Comparison of ENCODE assay signal across 8 cellular contexts in the genomic region with DNA sequence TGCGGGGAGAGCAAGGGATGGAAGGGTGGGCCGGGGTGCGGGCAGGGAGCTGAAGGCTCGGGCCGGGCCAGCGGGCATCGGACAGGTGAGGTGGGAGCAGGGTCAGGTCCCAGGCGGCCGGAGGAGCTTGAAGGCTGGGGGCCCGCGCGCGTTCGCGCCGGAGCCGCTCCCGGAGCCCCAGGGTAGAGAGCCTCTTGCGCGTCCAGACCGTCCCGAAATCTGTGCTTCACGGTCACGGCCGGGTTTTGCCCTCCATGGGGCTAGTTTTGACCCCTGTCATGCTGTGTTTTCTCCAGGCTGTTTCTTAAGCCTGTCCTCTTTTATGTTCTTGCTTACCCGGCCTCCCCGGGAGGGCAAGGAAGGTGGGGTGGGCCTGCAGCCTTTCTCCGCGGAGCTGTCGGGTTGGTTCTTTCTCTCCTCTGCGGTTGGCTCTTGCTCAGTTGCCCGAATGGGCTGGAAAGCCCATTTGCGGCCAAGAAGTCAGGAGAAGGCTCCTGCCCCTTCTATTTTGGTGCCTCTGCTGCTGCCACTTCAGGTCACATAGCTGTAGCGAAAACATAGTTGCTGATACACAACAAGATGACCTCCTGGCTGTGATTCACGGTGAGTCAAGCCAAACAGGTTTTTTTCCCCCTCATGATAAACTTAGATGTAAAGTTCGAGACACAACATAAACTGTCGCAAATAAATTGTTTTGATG. TPM values are rescaled to one million over a fixed set of nuclear protein-coding genes. Genes with fewer than 3 reads are reported as not detected.
DNase-seq lines count a peak whose midpoint lies in the region; ATAC-seq lines count a peak whose summit lies in the region.

No MANE protein-coding gene starts in this region.

- H3K27ac Mint-ChIP-seq in activated T-cell treated with anti-CD3 and anti-CD28 coated beads, Interleukin-2, amount 50 U/mL, for 72 hours, result peak overlapping the region; percentile 97

- no peaks in the 10 kb centered on the region for H3K27me3 Mint-ChIP-seq in activated T-cell treated with anti-CD3 and anti-CD28 coated beads, Interleukin-2, amount 50 U/mL, for 72 hours (ENCODE audit: low read depth)

- H3K9me3 Mint-ChIP-seq in activated T-cell treated with anti-CD3 and anti-CD28 coated beads, Interleukin-2, amount 50 U/mL, for 72 hours, result peaks cover 0 to 2% of the 10 kb centered on the region in 2 donors

- DNase-seq in DMS 273 (lab: John Stamatoyannopoulos, UW; ENCODE audit: unreplicated experiment) (peak; percentile 30), DMS 273 treated with DMSO at 0.1 percent for 48 hours (lab: John Stamatoyannopoulos, UW) (no peak), H7 (peak; percentile 49), KBM-7 (peak; percentile 44), germinal center (ENCODE audit: low spot score) (peak; percentile 28)
- peak; percentile 26 to 38 for DNase-seq in activated T-cell treated with anti-CD3 and anti-CD28 coated beads, Interleukin-2, amount 50 U/mL, for 72 hours
- DNase-seq in effector CD4-positive, alpha-beta T cell, result no peak

- peaks cover 16% of the 10 kb centered on the region for H3K4me1 ChIP-seq in neuron (ENCODE audit: insufficient read depth, low read length)

- H3K4me3 Mint-ChIP-seq in activated T-cell treated with anti-CD3 and anti-CD28 coated beads, Interleukin-2, amount 50 U/mL, for 72 hours, result peak overlapping the region; percentile 99 to 100

- peaks cover 45% of the 10 kb centered on the region for H3K4me1 Mint-ChIP-seq in activated T-cell treated with anti-CD3 and anti-CD28 coated beads, Interleukin-2, amount 50 U/mL, for 72 hours (ENCODE audit: low read depth)

- in situ Hi-C loops in KBM-7 (cut with MboI; ENCODE audit: low pct_unique_long_range_greater_than_20kb, low sequenced_read_pairs), result no loop called here

- H3K9me3 ChIP-seq in neuron (ENCODE audit: low read length), result no peaks in the 10 kb centered on the region

- no peaks in the 10 kb centered on the region for H3K36me3 ChIP-seq in H7 (replicated peaks; ENCODE audit: control insufficient read depth, insufficient read depth, low read length)
- H3K36me3 ChIP-seq in neuron (ENCODE audit: insufficient read depth, low read length), result no peaks in the 10 kb centered on the region

- H3K4me3 ChIP-seq in H7 (ENCODE audit: insufficient read depth, low read depth, low read length), result peak overlapping the region; percentile 91
- H3K4me3 ChIP-seq in neuron (ENCODE audit: low read length), result peak overlapping the region; percentile 92

- H3K27me3 ChIP-seq in H7 (ENCODE audit: control insufficient read depth, insufficient read depth, low read length) (no peaks in the 10 kb centered on the region), neuron (ENCODE audit: insufficient read depth, low read length) (peaks cover 9% of the 10 kb centered on the region)

- H2AFZ ChIP-seq in neuron (ENCODE audit: low read depth, low read length), result peak overlapping the region; percentile 90

- peak; percentile 49 to 51 for ATAC-seq in activated T-cell treated with anti-CD3 and anti-CD28 coated beads, Interleukin-2, amount 50 U/mL, for 72 hours (replicated peaks in 1 of 2)

- H3K36me3 Mint-ChIP-seq in activated T-cell treated with anti-CD3 and anti-CD28 coated beads, Interleukin-2, amount 50 U/mL, for 72 hours (ENCODE audit: insufficient read depth in 2 of 2), result peaks cover 4 to 9% of the 10 kb centered on the region in 2 donors

RNA-seq across cellular contexts. Expression of a gene that starts 0.7 kb away (rescaled TPM):
- total RNA-seq in H7 (2014; rRNA removed; shearing (Covaris generic)), result 31.6 and 33.7 TPM in 2 replicates
- total RNA-seq in activated T-cell treated with anti-CD3 and anti-CD28 coated beads, Interleukin-2, amount 50 U/mL, for 72 hours, result 10 to 100 TPM; 10.5 to 12.1 TPM

RNA-seq across cellular contexts. Expression of a gene that starts 49.8 kb away (rescaled TPM):
- total RNA-seq in H7 (2014; rRNA removed; shearing (Covaris generic)), result 44.8 and 58.0 TPM in 2 replicates
- 10 to 100 TPM; 72.4 to 89.8 TPM for total RNA-seq in activated T-cell treated with anti-CD3 and anti-CD28 coated beads, Interleukin-2, amount 50 U/mL, for 72 hours

Comparison
In these comparisons a context has a peak if more than half of its experiments do, and no peak if none do; other contexts are left out.
1. DNase-seq: peak in DMS 273 (single experiment), H7 (single experiment), KBM-7 (single experiment), activated T-cell treated with anti-CD3 and anti-CD28 coated beads, Interleukin-2, amount 50 U/mL, for 72 hours (2 of 2) and germinal center (single experiment); none in DMS 273 treated with DMSO at 0.1 percent for 48 hours (single experiment) and effector CD4-positive, alpha-beta T cell (single experiment).